In genomic region chr5:108747111-108748009, GRCh38 we compare ENCODE assay signal across 7 cellular contexts. TPM values are rescaled to one million over a fixed set of nuclear protein-coding genes. Genes with fewer than 3 reads are reported as not detected.
A peak's percentile ranks its signal among the peaks of the same experiment; 100 is the strongest.
DNase-seq lines count a peak whose midpoint lies in the region; ATAC-seq and TF ChIP-seq lines count a peak whose summit lies in the region.

TSS of gene FER (plus strand) at chr5:108747897. CDS start at chr5:108798183, 50,286 bp downstream.

- peak within 1 kb of the TSS; percentile 92 for H4K12ac ChIP-seq in trophoblast cell (ENCODE audit: low read depth, low read length)

- peak within 1 kb of the TSS; percentile 99 for H3K18ac ChIP-seq in trophoblast cell (ENCODE audit: low read length)

- peak; percentile 40 for TF ChIP-seq POLR2A in GM18526 (IDR thresholded peaks at IDR 0.05; ENCODE audit: extremely low read depth, insufficient read length)

- H2AK5ac ChIP-seq in trophoblast cell (ENCODE audit: low read length): peak within 1 kb of the TSS; percentile 46

- H2BK5ac ChIP-seq in trophoblast cell (ENCODE audit: low read depth, low read length, poor library complexity): peak within 1 kb of the TSS; percentile 96

- H3K4ac ChIP-seq in trophoblast cell (ENCODE audit: low read depth, low read length): peak within 1 kb of the TSS; percentile 96

- no peaks in the 10 kb centered on the region for H3K27me3 Mint-ChIP-seq in activated naive CD4-positive, alpha-beta T cell treated with anti-CD3 and anti-CD28 coated beads, Interleukin-2, amount 50 U/mL, for 24 hours

- H3K9me3 ChIP-seq in PC-9 (ENCODE audit: insufficient read depth, low read depth) (no peaks in the 10 kb centered on the region), trophoblast cell (ENCODE audit: insufficient read depth, low read depth, low read length) (no peaks in the 10 kb centered on the region)

- H3K36me3 Mint-ChIP-seq in activated naive CD4-positive, alpha-beta T cell treated with anti-CD3 and anti-CD28 coated beads, Interleukin-2, amount 50 U/mL, for 24 hours: no peaks in the 10 kb centered on the region

- peak within 1 kb of the TSS; percentile 91 for H3K27ac ChIP-seq in PC-9
- peak within 1 kb of the TSS; percentile 99 for H3K27ac ChIP-seq in trophoblast cell (ENCODE audit: low read depth, low read length)

- H3K14ac ChIP-seq in trophoblast cell (ENCODE audit: low read length): peak within 1 kb of the TSS; percentile 100

- H3K4me1 Mint-ChIP-seq in activated naive CD4-positive, alpha-beta T cell treated with anti-CD3 and anti-CD28 coated beads, Interleukin-2, amount 50 U/mL, for 24 hours: peaks cover 12% of the 10 kb centered on the region

- H4K20me1 ChIP-seq in PC-9 (ENCODE audit: insufficient read depth): no peaks in the 10 kb centered on the region

- DNase-seq in PC-9 (peak; percentile 33 to 87), Right ventricle myocardium inferior (ENCODE audit: missing footprints) (no peak), trophoblast cell (peak; percentile 73 to 92), SKM-1 (lab: John Stamatoyannopoulos, UW; ENCODE audit: unreplicated experiment) (no peak)

- no CpG with 5 or more reads among the region's 18 CpGs for WGBS in trophoblast cell (ENCODE audit: extremely low coverage, insufficient coverage, insufficient read length)

- no peak for TF ChIP-seq CTCF in PC-9 (conservative IDR thresholded peaks at IDR 0.05)

- no peaks in the 10 kb centered on the region for H3K27me3 ChIP-seq in PC-9 (ENCODE audit: insufficient read depth, low read depth)
- no peaks in the 10 kb centered on the region for H3K27me3 ChIP-seq in trophoblast cell (ENCODE audit: insufficient read depth, low read length)

- H3F3A ChIP-seq in PC-9 (ENCODE audit: insufficient read depth, low read depth): peaks cover 11% of the 10 kb centered on the region; the same call in 1 of the 2 replicates

- peak within 1 kb of the TSS; percentile 89 for H3K9ac ChIP-seq in trophoblast cell (ENCODE audit: low read length)

- no TSS peak for BruUV-seq in PC-9 (replicated peaks; lab: Mats Ljungman, UMichigan)

- H3K36me3 ChIP-seq in PC-9 (ENCODE audit: low read depth) (no peaks in the 10 kb centered on the region), trophoblast cell (ENCODE audit: control insufficient read depth in 1 of 2, insufficient read depth in 2 of 2, low read length in 2 of 2) (no peaks in the 10 kb centered on the region)

- peak within 1 kb of the TSS; percentile 89 for H3K27ac Mint-ChIP-seq in activated naive CD4-positive, alpha-beta T cell treated with anti-CD3 and anti-CD28 coated beads, Interleukin-2, amount 50 U/mL, for 24 hours

- peak within 1 kb of the TSS; percentile 91 for H3K4me3 Mint-ChIP-seq in activated naive CD4-positive, alpha-beta T cell treated with anti-CD3 and anti-CD28 coated beads, Interleukin-2, amount 50 U/mL, for 24 hours

- H3K4me3 ChIP-seq in PC-9: peak within 1 kb of the TSS; percentile 87
- H3K4me3 ChIP-seq in trophoblast cell (ENCODE audit: low read depth, low read length): peak within 1 kb of the TSS; percentile 82

- CTCF ChIA-PET in PC-9 (lab: Charles Lee): no interaction called here

- intact Hi-C loops in PC-9 (cut with micrococcal nuclease; ENCODE audit: unreplicated experiment) (loop anchor here (1.0 to 5.0 kb wide), 5 partner anchors 19 to 995 kb away; no protein-coding TSS in a partner anchor), Right ventricle myocardium inferior (cut with DNase I) (loop anchor here (1.0 to 5.0 kb wide), 3 partner anchors 19 to 663 kb away; no protein-coding TSS in a partner anchor)

- H3K9me2 ChIP-seq in PC-9 (ENCODE audit: insufficient read depth): no peaks in the 10 kb centered on the region

- H2BK12ac ChIP-seq in trophoblast cell (ENCODE audit: low read length): no peak within 1 kb of the TSS

- no peaks in the 10 kb centered on the region for H3K9me3 Mint-ChIP-seq in activated naive CD4-positive, alpha-beta T cell treated with anti-CD3 and anti-CD28 coated beads, Interleukin-2, amount 50 U/mL, for 24 hours

- H3K79me2 ChIP-seq in PC-9 (ENCODE audit: low read depth): 0 out of 2 replicates have a peak, but pooled peaks cover 3% of the 10 kb centered on the region
- peaks cover 12% of the 10 kb centered on the region for H3K79me2 ChIP-seq in trophoblast cell (ENCODE audit: control insufficient read depth, insufficient read depth, low read length, poor library complexity)

- peak within 1 kb of the TSS; percentile 94 for H2BK120ac ChIP-seq in trophoblast cell (ENCODE audit: insufficient read depth, low read length, poor library complexity)

- H3K4me2 ChIP-seq in PC-9: peak within 1 kb of the TSS; percentile 88
- H3K4me2 ChIP-seq in trophoblast cell (ENCODE audit: low read length): peak within 1 kb of the TSS; percentile 82

- H3K4me1 ChIP-seq in PC-9 (replicated peaks; ENCODE audit: insufficient read depth) (peaks cover 18% of the 10 kb centered on the region; the same call in 1 of the 2 replicates), trophoblast cell (ENCODE audit: control insufficient read depth in 1 of 2, insufficient read depth in 2 of 2, low read length in 2 of 2) (peaks cover 3 to 4% of the 10 kb centered on the region in 2 experiments)

- no peak within 1 kb of the TSS for H3K23ac ChIP-seq in trophoblast cell (ENCODE audit: low read length)

- peaks cover 24% of the 10 kb centered on the region for H3K79me1 ChIP-seq in trophoblast cell (ENCODE audit: low read length)

- H4K91ac ChIP-seq in trophoblast cell (ENCODE audit: low read depth, low read length): peak within 1 kb of the TSS; percentile 97

- peak within 1 kb of the TSS; percentile 92 for H4K8ac ChIP-seq in trophoblast cell (ENCODE audit: low read depth, low read length)

- H2AFZ ChIP-seq in PC-9: peak within 1 kb of the TSS; percentile 95
- H2AFZ ChIP-seq in trophoblast cell (ENCODE audit: insufficient read depth, low read length, poor library complexity): peak within 1 kb of the TSS; percentile 86

- POLR2A ChIA-PET in PC-9 (lab: Charles Lee; ENCODE audit: unreplicated experiment): interaction anchor here (0.8 kb wide), 1 partner anchor 19 kb away, joined by 4 read pairs; no protein-coding TSS in a partner anchor

- ATAC-seq in HG02885 (IDR thresholded peaks at IDR 0.05; ENCODE audit: poor library complexity, unreplicated experiment) (peak; percentile 30), Right ventricle myocardium inferior (peak; percentile 27)

RNA-seq across cellular contexts. Expression of gene FER, which starts in this region (rescaled TPM):
- total RNA-seq in PC-9 (2021) (17.7 and 20.6 TPM in 2 replicates), Right ventricle myocardium inferior (11.8 TPM)
- 10.4 and 14.4 TPM in 2 replicates for polyA plus RNA-seq in trophoblast cell (2013)

Comparison
In these comparisons a context has a peak if more than half of its experiments do, and no peak if none do; other contexts are left out.
1. DNase-seq: peak in PC-9 (2 of 2) and trophoblast cell (2 of 2); none in Right ventricle myocardium inferior (single experiment) and SKM-1 (single experiment).